In the genomic region with DNA sequence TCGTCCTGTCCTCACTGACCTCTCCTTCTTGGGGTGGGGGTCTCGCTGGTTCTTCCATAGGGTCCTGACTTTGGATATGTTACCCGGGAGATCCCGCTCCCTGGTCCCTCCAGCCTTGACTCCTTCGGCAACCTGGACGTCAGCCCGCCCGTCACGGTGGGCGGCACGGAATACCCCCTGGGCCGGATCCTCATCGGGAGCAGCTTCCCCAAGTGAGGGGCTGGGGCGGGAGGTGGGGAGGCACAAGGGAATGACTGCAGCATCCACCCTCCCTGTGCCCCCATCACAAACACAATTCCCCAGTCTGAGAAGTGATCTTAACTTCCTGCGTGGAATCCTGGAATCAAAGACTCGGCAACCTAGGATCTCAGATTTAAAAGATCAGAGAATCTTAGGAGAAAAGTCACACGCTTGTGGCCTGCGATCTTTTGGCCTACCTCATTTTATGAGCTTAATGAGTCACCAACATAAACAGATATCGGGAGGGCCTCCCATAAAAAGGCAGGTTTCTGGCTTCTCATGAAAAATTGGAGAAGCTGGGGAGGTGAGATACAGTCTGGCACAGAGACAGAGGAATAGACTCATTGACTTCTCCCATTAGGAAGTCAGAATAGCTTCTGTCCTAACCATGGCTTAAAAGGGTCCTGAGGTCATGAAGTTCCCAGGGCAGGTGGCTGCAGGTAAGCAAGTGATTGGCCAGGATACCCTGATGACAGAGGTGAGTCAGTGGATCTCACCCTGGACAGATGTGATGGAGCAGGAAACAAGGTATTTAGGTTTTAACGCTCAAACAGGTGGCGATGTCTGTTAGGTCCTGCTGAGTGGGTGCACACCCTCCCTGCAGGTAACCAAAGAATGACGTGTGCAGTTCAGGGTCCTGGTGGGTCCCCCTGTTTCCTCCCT, we compare ENCODE assay signal across 12 cellular contexts. TPM values are rescaled to one million over a fixed set of nuclear protein-coding genes. Genes with fewer than 3 reads are reported as not detected.
A peak's percentile ranks its signal among the peaks of the same experiment; 100 is the strongest.
DNase-seq lines count a peak whose midpoint lies in the region; ATAC-seq and TF ChIP-seq lines count a peak whose summit lies in the region.
"Had no signal": no experiment of that assay in that cellular context is flagged by ENCODE, and none has a peak within 500 bp of the region (broad histone marks: within the 10 kb centered on the region; RNA-seq: fewer than 3 reads in every experiment).

No MANE protein-coding gene starts in this region.

- intact Hi-C loops in HCT116 (cut with micrococcal nuclease), result no loop called here

- H3K27ac ChIP-seq in HCT116 (ENCODE audit: low read depth, low read length), result peak overlapping the region; percentile 63
- H3K27ac ChIP-seq: upper lobe of right lung had no signal

- H3K9me2 ChIP-seq in HCT116 (ENCODE audit: insufficient read depth), result no peaks in the 10 kb centered on the region

- H3K36me3 ChIP-seq in HCT116 (ENCODE audit: control insufficient read depth in 1 of 2, insufficient read depth in 2 of 2, low read length in 2 of 2), result no peaks in the 10 kb centered on the region
- H3K36me3 ChIP-seq: upper lobe of right lung had no signal

- POLR2A ChIA-PET in HCT116 (lab: Charles Lee), result interaction anchor here (0.9 to 2.0 kb wide), 3 partner anchors 31 to 115 kb away, joined by 3 to 10 read pairs (median 4); no protein-coding TSS in a partner anchor

- peaks cover 42 to 76% of the 10 kb centered on the region in 2 experiments for H3K4me1 ChIP-seq in HCT116 (ENCODE audit: control insufficient read depth in 1 of 2, insufficient read depth in 2 of 2, low read length in 2 of 2)
- H3K4me1 ChIP-seq: upper lobe of right lung had no signal

- H3K27me3 ChIP-seq in HCT116 (ENCODE audit: insufficient read depth, low read length), result peaks cover 25% of the 10 kb centered on the region; the same call in 1 of the 2 replicates
- H3K27me3 ChIP-seq: upper lobe of right lung had no signal

- TF ChIP-seq POLR2A in HCT116 (IDR thresholded peaks at IDR 0.05; ENCODE audit: borderline replicate concordance, extremely low read depth, insufficient read depth, insufficient read length), result no peak

- H4K20me1 ChIP-seq in HCT116 (ENCODE audit: insufficient read depth), result no peaks in the 10 kb centered on the region

- H3K9me3 Mint-ChIP-seq in stimulated activated naive B cell treated with anti-CD40 and anti-IgM and Interleukin-4, amounts not matched to agents 10 μg/mL and 1 μg/mL and 100 μg/mL, for 72 hours, result no peaks in the 10 kb centered on the region

- DNase-seq in HCT116 (ENCODE audit: low read depth, low spot score) (peak; percentile 77), fibroblast of pulmonary artery (ENCODE audit: low read depth) (peak; percentile 45), hippocampal formation (lab: John Stamatoyannopoulos, UW) (no peak), nucleus accumbens (lab: John Stamatoyannopoulos, UW) (no peak)
- DNase-seq in stimulated activated naive B cell treated with anti-CD40 and anti-IgM and Interleukin-4, amounts not matched to agents 10 μg/mL and 1 μg/mL and 100 μg/mL, for 72 hours, result no peak
- DNase-seq in stimulated activated CD4-positive, alpha-beta T cell treated with anti-CD3 and anti-CD28 coated beads, Interleukin-2, amount 100 ng/mL, for 48 hours, result no peak

- CTCF ChIA-PET in HCT116 (lab: Charles Lee), result interaction anchor here (1.1 to 1.8 kb wide), 4 partner anchors 105 to 612 kb away, joined by 3 to 10 read pairs (median 6); no protein-coding TSS in a partner anchor

- no peak overlapping the region for H2AFZ ChIP-seq in HCT116 (ENCODE audit: low read depth, low read length, poor library complexity, severe bottlenecking)

- no peaks in the 10 kb centered on the region for H3K9me3 ChIP-seq in HCT116 (ENCODE audit: control insufficient read depth in 1 of 2, insufficient read depth in 1 of 2, low read depth in 1 of 2, low read length in 2 of 2)
- H3K9me3 ChIP-seq: upper lobe of right lung had no signal

- peak overlapping the region; percentile 25 for H3K27ac Mint-ChIP-seq in stimulated activated naive B cell treated with anti-CD40 and anti-IgM and Interleukin-4, amounts not matched to agents 10 μg/mL and 1 μg/mL and 100 μg/mL, for 72 hours

- BruUV-seq in HCT116 (replicated peaks; lab: Mats Ljungman, UMichigan), result no TSS peak

- H3K4me3 Mint-ChIP-seq in stimulated activated naive B cell treated with anti-CD40 and anti-IgM and Interleukin-4, amounts not matched to agents 10 μg/mL and 1 μg/mL and 100 μg/mL, for 72 hours, result no peak overlapping the region

- H3K4me3 ChIP-seq in HCT116 (replicated peaks in 1 of 2; ENCODE audit: low read depth in 1 of 2, low read length in 2 of 2) (peak overlapping the region in 1 of 2 experiments; percentile 25; a peak in 1 of 4 replicates), fibroblast of pulmonary artery (replicated peaks; ENCODE audit: low read depth, low read length) (no peak overlapping the region)
- H3K4me3 ChIP-seq: GM12878, upper lobe of right lung had no signal

- H3K79me2 ChIP-seq in HCT116 (ENCODE audit: insufficient read depth, low read length), result no peaks in the 10 kb centered on the region

- RAD21 ChIA-PET in HCT116 (lab: Charles Lee; ENCODE audit: low non-redundant PET in 1 of 2, low total read pairs in 2 of 2, uncharacterized antibody in 2 of 2, unreplicated experiment in 2 of 2), result interaction anchor here (0.5 to 2.1 kb wide), 4 partner anchors 36 to 108 kb away, joined by 3 to 11 read pairs (median 3); no protein-coding TSS in a partner anchor

- H3K27me3 Mint-ChIP-seq in stimulated activated naive B cell treated with anti-CD40 and anti-IgM and Interleukin-4, amounts not matched to agents 10 μg/mL and 1 μg/mL and 100 μg/mL, for 72 hours, result peaks cover 0 to 5% of the 10 kb centered on the region in 2 donors

- TF ChIP-seq CTCF in HCT116 (IDR thresholded peaks at IDR 0.05 in 2 of 3, conservative IDR thresholded peaks at IDR 0.05 in 1 of 3; ENCODE audit: borderline replicate concordance in 1 of 3, insufficient read depth in 1 of 3, low read depth in 2 of 3, low read length in 2 of 3) (no peak), fibroblast of pulmonary artery (IDR thresholded peaks at IDR 0.05; ENCODE audit: low read length, missing control alignments) (no peak)

- no peaks in the 10 kb centered on the region for H3K36me3 Mint-ChIP-seq in stimulated activated naive B cell treated with anti-CD40 and anti-IgM and Interleukin-4, amounts not matched to agents 10 μg/mL and 1 μg/mL and 100 μg/mL, for 72 hours

- peaks cover 6 to 12% of the 10 kb centered on the region in 2 donors for H3K4me1 Mint-ChIP-seq in stimulated activated naive B cell treated with anti-CD40 and anti-IgM and Interleukin-4, amounts not matched to agents 10 μg/mL and 1 μg/mL and 100 μg/mL, for 72 hours

- peak overlapping the region; percentile 72 for H3K4me2 ChIP-seq in HCT116 (ENCODE audit: low read length)

- ATAC-seq in HCT116, result peak; percentile 57
- ATAC-seq in SK-N-SH treated with all-trans-retinoic acid at 6 μM for 48 hours, result peak; percentile 15; the same call in 2 of the 3 replicates
- ATAC-seq in stimulated activated naive B cell treated with anti-CD40 and anti-IgM and Interleukin-4, amounts not matched to agents 10 μg/mL and 1 μg/mL and 100 μg/mL, for 72 hours (replicated peaks), result peak in 1 of 2 donors; percentile 5
- ATAC-seq in HG02938 (IDR thresholded peaks at IDR 0.05; ENCODE audit: unreplicated experiment), result no peak

- peak overlapping the region; percentile 47 for H3K9ac ChIP-seq in HCT116 (ENCODE audit: low read length)

- no peak for TF ChIP-seq RAD21 in HCT116 (IDR thresholded peaks at IDR 0.05; ENCODE audit: low read depth)

TF ChIP-seq in HCT116, 20 proteins besides CTCF, POLR2A, EP300 and RAD21:
- TF ChIP-seq ZFX (IDR thresholded peaks at IDR 0.05) (no peak), TCF7L2 (IDR thresholded peaks at IDR 0.05; ENCODE audit: borderline replicate concordance, extremely low read depth, insufficient read depth, insufficient read length) (peak; percentile 79)

TF ChIP-seq in SK-N-SH treated with all-trans-retinoic acid at 6 μM for 48 hours, 23 proteins besides CTCF, POLR2A, EP300 and RAD21 (continues in another document):
- TF ChIP-seq, protein P1, sequence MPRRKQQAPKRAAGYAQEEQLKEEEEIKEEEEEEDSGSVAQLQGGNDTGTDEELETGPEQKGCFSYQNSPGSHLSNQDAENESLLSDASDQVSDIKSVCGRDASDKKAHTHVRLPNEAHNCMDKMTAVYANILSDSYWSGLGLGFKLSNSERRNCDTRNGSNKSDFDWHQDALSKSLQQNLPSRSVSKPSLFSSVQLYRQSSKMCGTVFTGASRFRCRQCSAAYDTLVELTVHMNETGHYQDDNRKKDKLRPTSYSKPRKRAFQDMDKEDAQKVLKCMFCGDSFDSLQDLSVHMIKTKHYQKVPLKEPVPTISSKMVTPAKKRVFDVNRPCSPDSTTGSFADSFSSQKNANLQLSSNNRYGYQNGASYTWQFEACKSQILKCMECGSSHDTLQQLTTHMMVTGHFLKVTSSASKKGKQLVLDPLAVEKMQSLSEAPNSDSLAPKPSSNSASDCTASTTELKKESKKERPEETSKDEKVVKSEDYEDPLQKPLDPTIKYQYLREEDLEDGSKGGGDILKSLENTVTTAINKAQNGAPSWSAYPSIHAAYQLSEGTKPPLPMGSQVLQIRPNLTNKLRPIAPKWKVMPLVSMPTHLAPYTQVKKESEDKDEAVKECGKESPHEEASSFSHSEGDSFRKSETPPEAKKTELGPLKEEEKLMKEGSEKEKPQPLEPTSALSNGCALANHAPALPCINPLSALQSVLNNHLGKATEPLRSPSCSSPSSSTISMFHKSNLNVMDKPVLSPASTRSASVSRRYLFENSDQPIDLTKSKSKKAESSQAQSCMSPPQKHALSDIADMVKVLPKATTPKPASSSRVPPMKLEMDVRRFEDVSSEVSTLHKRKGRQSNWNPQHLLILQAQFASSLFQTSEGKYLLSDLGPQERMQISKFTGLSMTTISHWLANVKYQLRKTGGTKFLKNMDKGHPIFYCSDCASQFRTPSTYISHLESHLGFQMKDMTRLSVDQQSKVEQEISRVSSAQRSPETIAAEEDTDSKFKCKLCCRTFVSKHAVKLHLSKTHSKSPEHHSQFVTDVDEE (CRISPR knock-in tag; IDR thresholded peaks at IDR 0.05), result no peak
- TF ChIP-seq CSDC2 (CRISPR knock-in tag; IDR thresholded peaks at IDR 0.05), result no peak
- TF ChIP-seq RARB (CRISPR knock-in tag; IDR thresholded peaks at IDR 0.05), result no peak
- no peak for TF ChIP-seq ZFP3 (CRISPR knock-in tag; IDR thresholded peaks at IDR 0.05)
- TF ChIP-seq ESRRG (CRISPR knock-in tag; IDR thresholded peaks at IDR 0.05), result no peak
- no peak for TF ChIP-seq GLIS3 (CRISPR knock-in tag; IDR thresholded peaks at IDR 0.05)
- no peak for TF ChIP-seq ZNF8 (CRISPR knock-in tag; IDR thresholded peaks at IDR 0.05)
- TF ChIP-seq ZNF565 (CRISPR knock-in tag; conservative IDR thresholded peaks at IDR 0.05; ENCODE audit: low read depth), result no peak

RNA-seq across cellular contexts. Expression of gene PADI3, which starts 15.9 kb away (rescaled TPM):
- 0.93 TPM for total RNA-seq in HCT116 (2021; ENCODE audit: unreplicated experiment)
- 0.52 and 1.3 TPM in 2 replicates for polyA plus RNA-seq in HCT116 (2012)
- total RNA-seq: activated CD8-positive, alpha-beta memory T cell treated with anti-CD3 and anti-CD28 coated beads for 36 hours; GM12878; liver; upper lobe of right lung had no signal
- polyA plus RNA-seq: liver had no signal

RNA-seq across cellular contexts. Expression of gene PADI1, which starts 28.1 kb away (rescaled TPM):
- 0.37 TPM for total RNA-seq in HCT116 (2021; ENCODE audit: unreplicated experiment)
- polyA plus RNA-seq in HCT116 (2012), result 0.05 and 0.08 TPM in 2 replicates
- total RNA-seq: activated CD8-positive, alpha-beta memory T cell treated with anti-CD3 and anti-CD28 coated beads for 36 hours; GM12878; upper lobe of right lung had no signal
- polyA plus RNA-seq: liver had no signal

Comparison
In these comparisons a context has a peak if more than half of its experiments do, and no peak if none do; other contexts are left out.
1. DNase-seq: peak in HCT116 (single experiment) and fibroblast of pulmonary artery (single experiment); none in stimulated activated naive B cell treated with anti-CD40 and anti-IgM and Interleukin-4, amounts not matched to agents 10 μg/mL and 1 μg/mL and 100 μg/mL, for 72 hours (single experiment), hippocampal formation (0 of 2), nucleus accumbens (0 of 56) and stimulated activated CD4-positive, alpha-beta T cell treated with anti-CD3 and anti-CD28 coated beads, Interleukin-2, amount 100 ng/mL, for 48 hours (0 of 2).